In the genomic region with DNA sequence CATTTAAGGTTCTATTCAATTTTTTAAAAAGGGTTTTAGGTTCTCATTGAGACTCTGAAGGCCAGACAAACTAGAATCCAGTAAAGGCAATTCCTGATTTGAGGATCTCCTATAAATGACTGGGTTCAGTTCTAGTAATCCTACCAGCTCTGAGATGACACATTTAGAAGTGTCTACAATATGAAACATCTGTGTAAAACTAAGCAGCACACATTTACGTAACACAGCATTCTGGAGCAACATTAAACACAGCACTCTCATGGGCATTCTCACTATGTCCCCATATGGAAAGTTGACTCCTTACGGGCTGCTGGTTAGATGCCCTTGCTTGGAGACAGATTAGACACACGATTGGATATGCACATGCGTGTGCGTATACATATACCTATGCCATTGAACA, we compare ENCODE assay signal across 26 cellular contexts.
"Had no signal": no experiment of that assay in that cellular context is flagged by ENCODE, and none has a peak within 500 bp of the region (broad histone marks: within the 10 kb centered on the region; RNA-seq: fewer than 3 reads in every experiment).

No MANE protein-coding gene starts in this region.

- DNase-seq: colonic mucosa; effector CD8-positive, alpha-beta T cell; endodermal cell; foreskin keratinocyte; glutamatergic neuron; heart right ventricle; hypothalamus; immature natural killer cell; islet precursor cell; left ventricle myocardium superior; lower lobe of right lung; naive thymus-derived CD8-positive, alpha-beta T cell; nephron progenitor cell; nucleus accumbens; sigmoid colon; spleen; stimulated activated CD4-positive, alpha-beta T cell treated with anti-CD3 and anti-CD28 coated beads, Interleukin-4, amount 100 ng/mL, for 4 hours; stimulated activated naive CD8-positive, alpha-beta T cell treated with anti-CD3 and anti-CD28 coated beads, Interleukin-15, Interleukin-2, amounts not matched to agents 100 U/mL and 50 U/mL, for 24 hours; substantia nigra; testis; tibial artery had no signal

- H3K4me3 ChIP-seq: colonic mucosa, heart right ventricle, lower lobe of right lung, prostate gland, right atrium auricular region, sigmoid colon, spleen, testis, tibial artery had no signal

- H3K36me3 ChIP-seq: colonic mucosa, heart right ventricle, lower lobe of right lung, prostate gland, right atrium auricular region, sigmoid colon, spleen, tibial artery had no signal

- H3K4me1 ChIP-seq: colonic mucosa, foreskin keratinocyte, prostate gland, spleen, testis had no signal

- H3K9me3 ChIP-seq: colonic mucosa, heart right ventricle, lower lobe of right lung, prostate gland, right atrium auricular region, sigmoid colon, spleen, testis, tibial artery had no signal

- H3K27ac ChIP-seq: colonic mucosa, epithelial cell of prostate, foreskin keratinocyte, heart right ventricle, lower lobe of right lung, prostate gland, right atrium auricular region, sigmoid colon, spleen, testis, tibial artery had no signal

- ATAC-seq: esophagus mucosa; foreskin keratinocyte; heart right ventricle; left ventricle myocardium superior; lower lobe of right lung; naive thymus-derived CD8-positive, alpha-beta T cell; stimulated activated memory B cell treated with anti-CD40 and anti-IgM and Interleukin-4, amounts not matched to agents 10 μg/mL and 1 μg/mL and 100 μg/mL, for 72 hours; stimulated activated naive CD8-positive, alpha-beta T cell treated with anti-CD3 and anti-CD28 coated beads, Interleukin-15, Interleukin-2, amounts not matched to agents 100 U/mL and 50 U/mL, for 24 hours had no signal

- H3K27me3 ChIP-seq: colonic mucosa, foreskin keratinocyte, right atrium auricular region, sigmoid colon, spleen, testis, tibial artery had no signal
